Comparison of ENCODE assay signal across 11 cellular contexts in the genomic region with DNA sequence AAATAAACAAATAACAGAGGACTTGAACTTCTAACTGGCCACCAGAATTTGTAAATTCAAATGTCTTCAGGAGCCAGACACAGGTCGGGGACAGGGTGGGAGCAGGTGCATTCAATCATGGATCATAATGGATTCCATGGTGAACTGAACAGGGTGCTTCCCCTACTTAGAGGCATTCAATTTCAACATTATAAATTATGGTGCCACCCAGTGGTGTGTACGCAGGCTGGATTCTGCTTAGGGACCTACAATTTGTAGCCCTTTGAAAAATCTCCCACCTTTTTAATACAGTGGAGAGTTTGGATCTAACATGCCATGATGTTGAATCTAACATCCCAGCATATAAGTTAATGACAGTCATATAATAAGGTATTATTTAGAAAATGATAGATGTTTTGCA. TPM values are rescaled to one million over a fixed set of nuclear protein-coding genes. Genes with fewer than 3 reads are reported as not detected.
A peak's percentile ranks its signal among the peaks of the same experiment; 100 is the strongest.
DNase-seq lines count a peak whose midpoint lies in the region; ATAC-seq and TF ChIP-seq lines count a peak whose summit lies in the region.
"Had no signal": no experiment of that assay in that cellular context is flagged by ENCODE, and none has a peak within 500 bp of the region (broad histone marks: within the 10 kb centered on the region; RNA-seq: fewer than 3 reads in every experiment).

No MANE protein-coding gene starts in this region.

- H3K4me3 ChIP-seq in fibroblast of mammary gland (ENCODE audit: control insufficient read depth, low read depth, low read length) (no peak overlapping the region), spleen (no peak overlapping the region)

- no peaks in the 10 kb centered on the region for H3K27me3 ChIP-seq in spleen (replicated peaks in 1 of 7)

- peaks cover 0 to 10% (median 4%) of the 10 kb centered on the region in 6 donors for H3K36me3 ChIP-seq in spleen

- DNase-seq in NCI-H748 (lab: John Stamatoyannopoulos, UW; ENCODE audit: unreplicated experiment) (peak; percentile 34), NCI-H748 treated with DMSO at 0.1 percent for 48 hours (lab: John Stamatoyannopoulos, UW) (no peak), NCI-H69 (lab: John Stamatoyannopoulos, UW) (peak; percentile 74), fibroblast of mammary gland (ENCODE audit: low read depth) (no peak), spleen (no peak), NCI-H2196 (lab: John Stamatoyannopoulos, UW; ENCODE audit: unreplicated experiment) (no peak), globus pallidus (ENCODE audit: low spot score) (no peak)
- DNase-seq: stimulated activated CD4-positive, alpha-beta T cell treated with anti-CD3 and anti-CD28 coated beads, Interleukin-12 subunit alpha, Interleukin-12 subunit beta, amount 100 ng/mL, for 4 hours; T1000 had no signal

- TF ChIP-seq CTCF in fibroblast of mammary gland (conservative IDR thresholded peaks at IDR 0.05; ENCODE audit: control insufficient read depth, insufficient read depth, low read depth, low read length) (peak; percentile 33), spleen (IDR thresholded peaks at IDR 0.05 in 8 of 11, conservative IDR thresholded peaks at IDR 0.05 in 3 of 11) (peak in 7 of 11 experiments; percentile 5 to 43 (median 15))

- WGBS in spleen, 5 donors = 57 to 77% (median 73%) methylated on average over 2 of the region's 2 CpGs

- no peaks in the 10 kb centered on the region for H3K9me3 ChIP-seq in spleen

- intact Hi-C loops in spleen (cut with DNase I; ENCODE audit: low total_unique reads) = no loop called here

- peak overlapping the region in 2 of 8 donors; percentile 5 to 28 for H3K27ac ChIP-seq in spleen
- H3K27ac ChIP-seq: epithelial cell of prostate had no signal

- H3K4me1 ChIP-seq in spleen = peaks cover 21 to 93% (median 74%) of the 10 kb centered on the region in 6 donors

- no peak for TF ChIP-seq POLR2A in spleen (IDR thresholded peaks at IDR 0.05)

- no peak for ATAC-seq in HG03571 (IDR thresholded peaks at IDR 0.05; ENCODE audit: unreplicated experiment)

RNA-seq across cellular contexts. Expression of gene KLF9, which starts 22.3 kb away (rescaled TPM):
- total RNA-seq in spleen = 10 to 100 TPM; 13.5 to 74.8 (median 50.4) TPM
- polyA plus RNA-seq in spleen = 10 to 100 TPM in 2 of 3 donors, 1 to 10 TPM in 1; 7.1 to 12.6 (median 12.4) TPM

Comparison
In these comparisons a context has a peak if more than half of its experiments do, and no peak if none do; other contexts are left out.
1. DNase-seq: peak in NCI-H748 (single experiment) and NCI-H69 (single experiment); none in NCI-H748 treated with DMSO at 0.1 percent for 48 hours (single experiment), fibroblast of mammary gland (single experiment), spleen (single experiment), NCI-H2196 (single experiment) and globus pallidus (single experiment).